ENCODE assay signal across 8 cellular contexts in the genomic region with DNA sequence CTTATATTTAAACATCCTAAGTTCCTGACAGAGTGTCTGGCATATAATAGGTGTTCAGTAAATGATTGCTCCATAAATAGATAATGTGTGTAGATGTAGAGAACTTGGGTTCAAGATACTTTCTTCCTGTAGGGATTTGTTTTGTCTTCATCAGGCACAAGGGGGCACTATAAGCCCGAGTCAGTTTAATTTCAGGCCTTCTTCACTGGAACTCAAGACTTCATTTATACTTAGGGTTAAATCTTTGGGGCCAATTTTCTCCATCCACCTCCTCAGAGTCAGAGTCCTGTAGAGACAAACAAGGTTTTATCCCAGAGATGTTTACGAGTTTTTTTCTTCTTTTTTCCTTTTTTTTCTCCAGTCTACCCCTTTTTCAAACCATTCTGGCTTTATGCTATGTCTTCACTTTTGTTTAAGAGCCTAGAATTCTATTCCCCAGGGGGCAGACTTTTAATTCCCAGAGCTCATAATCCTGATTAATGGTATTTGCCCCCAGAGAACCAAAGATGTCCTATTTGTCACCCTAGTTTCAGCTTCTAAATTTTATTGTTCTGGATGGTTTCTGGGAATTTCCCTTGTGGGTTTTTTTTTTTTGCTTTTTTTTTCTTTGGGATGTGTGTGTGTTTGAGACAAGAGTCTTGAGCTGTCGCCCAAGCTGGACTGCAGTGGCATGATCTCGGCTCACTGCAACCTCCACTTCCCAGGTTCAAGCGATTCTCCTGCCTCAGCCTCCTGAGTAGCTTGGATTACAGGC.
DNase-seq lines count a peak whose midpoint lies in the region; ATAC-seq and TF ChIP-seq lines count a peak whose summit lies in the region.

No MANE protein-coding gene starts in this region.

- TF ChIP-seq CTCF in chondrocyte (IDR thresholded peaks at IDR 0.05) = peak; percentile 88
- TF ChIP-seq CTCF in mucosa of descending colon (IDR thresholded peaks at IDR 0.05) = peak; percentile 49

- peaks cover 23% of the 10 kb centered on the region for H3K4me1 Mint-ChIP-seq in chondrocyte (ENCODE audit: low read depth)

- no peaks in the 10 kb centered on the region for H3K9me3 Mint-ChIP-seq in chondrocyte (ENCODE audit: low read depth)

- in situ Hi-C loops in KBM-7 (cut with MboI; ENCODE audit: low pct_unique_long_range_greater_than_20kb, low sequenced_read_pairs) = loop anchor here (25.0 kb wide), 1 partner anchor 962 kb away; a partner anchor contains a TSS

- no peaks in the 10 kb centered on the region for H3K9me3 ChIP-seq in mucosa of descending colon

- H3K27me3 Mint-ChIP-seq in chondrocyte (ENCODE audit: low read depth) = no peaks in the 10 kb centered on the region

- no peaks in the 10 kb centered on the region for H3K4me1 ChIP-seq in mucosa of descending colon (ENCODE audit: low read depth)

- no peaks in the 10 kb centered on the region for H3K36me3 ChIP-seq in mucosa of descending colon (ENCODE audit: low read depth)

- peak; percentile 10 for ATAC-seq in mucosa of descending colon
- ATAC-seq in HG03442 (IDR thresholded peaks at IDR 0.05; ENCODE audit: unreplicated experiment) = no peak

- peak overlapping the region; percentile 45 for H3K27ac Mint-ChIP-seq in chondrocyte (ENCODE audit: unreplicated experiment)

- DNase-seq in NCI-H2196 (lab: John Stamatoyannopoulos, UW; ENCODE audit: unreplicated experiment) (peak; percentile 21), NCI-H2196 treated with DMSO at 0.1 percent for 48 hours (lab: John Stamatoyannopoulos, UW; ENCODE audit: unreplicated experiment) (no peak), KBM-7 (peak; percentile 83), SKM-1 treated with dmso at 0.1 percent for 144 hours (lab: John Stamatoyannopoulos, UW; ENCODE audit: unreplicated experiment) (peak; percentile 75), chondrocyte (ENCODE audit: low spot score) (no peak), mucosa of descending colon (peak in 1 of 3 donors; percentile 78), ecto neural progenitor cell (ENCODE audit: low spot score) (no peak)

- H3K4me3 Mint-ChIP-seq in chondrocyte (ENCODE audit: unreplicated experiment) = no peak overlapping the region

- intact Hi-C loops in mucosa of descending colon (cut with DNase I, micrococcal nuclease) = no loop called here

- no peak overlapping the region for H3K4me3 ChIP-seq in mucosa of descending colon

- H3K36me3 Mint-ChIP-seq in chondrocyte (ENCODE audit: low read depth) = no peaks in the 10 kb centered on the region

Comparison
In these comparisons a context has a peak if more than half of its experiments do, and no peak if none do; other contexts are left out.
1. DNase-seq: peak in NCI-H2196 (single experiment), KBM-7 (single experiment) and SKM-1 treated with dmso at 0.1 percent for 144 hours (single experiment); none in NCI-H2196 treated with DMSO at 0.1 percent for 48 hours (single experiment), chondrocyte (single experiment) and ecto neural progenitor cell (single experiment).